Comparison of ENCODE assay signal across 21 cellular contexts in the genomic region with DNA sequence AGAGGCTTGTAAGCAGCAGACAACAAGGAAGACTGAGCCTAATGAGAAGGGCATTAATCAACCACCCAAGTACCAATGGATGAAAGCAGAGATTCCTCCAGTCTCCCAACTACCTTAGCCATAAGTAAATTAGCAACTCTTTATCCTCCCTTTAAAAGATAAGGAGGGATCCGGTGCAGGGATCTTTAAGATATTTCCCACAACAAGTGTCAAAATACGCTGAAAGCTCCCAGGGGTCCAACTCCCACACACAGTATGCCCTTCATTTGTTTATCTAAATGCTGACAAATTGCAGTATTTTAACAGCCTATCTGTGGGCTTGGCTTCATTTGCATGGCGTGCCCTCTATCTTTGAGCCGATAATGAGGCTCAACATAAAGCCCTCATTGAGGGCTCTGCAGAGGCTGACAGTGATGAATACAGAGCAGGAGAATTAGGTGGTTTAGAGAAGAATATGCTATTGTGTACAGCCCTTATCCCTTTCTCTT.
DNase-seq lines count a peak whose midpoint lies in the region; ATAC-seq and TF ChIP-seq lines count a peak whose summit lies in the region.
"Had no signal": no experiment of that assay in that cellular context is flagged by ENCODE, and none has a peak within 500 bp of the region (broad histone marks: within the 10 kb centered on the region; RNA-seq: fewer than 3 reads in every experiment).

No MANE protein-coding gene starts in this region.

- no peak overlapping the region for H3K27ac ChIP-seq in HEK293 (ENCODE audit: extremely low read depth, low read depth, low read length)
- H3K27ac ChIP-seq: brain microvascular endothelial cell, epithelial cell of prostate, foreskin keratinocyte, VCaP had no signal

- H3K4me3 ChIP-seq in HEK293 (ENCODE audit: low read depth, low read length): no peak overlapping the region
- H3K4me3 ChIP-seq: mucosa of descending colon had no signal

- H3K9me3 ChIP-seq in HEK293 (ENCODE audit: control insufficient read depth, insufficient read depth, low read depth, low read length) (no peaks in the 10 kb centered on the region), T-helper 17 cell (ENCODE audit: control insufficient read depth, low read length, poor library complexity, severe bottlenecking) (no peaks in the 10 kb centered on the region)
- H3K9me3 ChIP-seq: mucosa of descending colon had no signal

- peaks cover 7% of the 10 kb centered on the region for H3K4me1 ChIP-seq in HEK293 (ENCODE audit: control insufficient read depth, insufficient read depth, low read length)
- H3K4me1 ChIP-seq: foreskin keratinocyte had no signal

- no peaks in the 10 kb centered on the region for H3K27me3 Mint-ChIP-seq in progenitor cell of endocrine pancreas
- no peaks in the 10 kb centered on the region for H3K27me3 Mint-ChIP-seq in T-helper 17 cell
- H3K27me3 Mint-ChIP-seq: activated CD4-positive, alpha-beta memory T cell treated with anti-CD3 and anti-CD28 coated beads, Interleukin-2, amount 10 ng/mL, durations not matched to agents 7 days and 5 days; stimulated activated naive CD8-positive, alpha-beta T cell treated with anti-CD3 and anti-CD28 coated beads, Interleukin-15, amount 100 ng/mL, for 72 hours had no signal

- CTCF ChIA-PET in HEK293 (lab: Yijun Ruan, JAX): interaction anchor here (0.6 to 1.3 kb wide), 4 partner anchors 18 to 224 kb away, joined by 3 to 4 read pairs (median 3); no protein-coding TSS in a partner anchor

- POLR2A ChIA-PET in HEK293 (lab: Yijun Ruan, JAX): interaction anchor here (0.7 kb wide), 1 partner anchor 18 kb away, joined by 3 read pairs; no protein-coding TSS in a partner anchor

- H3K27ac Mint-ChIP-seq in progenitor cell of endocrine pancreas (peak overlapping the region; percentile 84), T-helper 17 cell (no peak overlapping the region)
- H3K27ac Mint-ChIP-seq: activated CD4-positive, alpha-beta memory T cell treated with anti-CD3 and anti-CD28 coated beads, Interleukin-2, amount 10 ng/mL, durations not matched to agents 7 days and 5 days; activated naive CD4-positive, alpha-beta T cell treated with anti-CD3 and anti-CD28 coated beads, Interleukin-2, amount 50 U/mL, for 72 hours; activated T-cell treated with anti-CD3 and anti-CD28 coated beads, Interleukin-2, amount 50 U/mL, for 24 hours; stimulated activated naive CD8-positive, alpha-beta T cell treated with anti-CD3 and anti-CD28 coated beads, Interleukin-15, amount 100 ng/mL, for 72 hours had no signal

- TF ChIP-seq CTCF in HEK293 (tag by site-specific recombination; IDR thresholded peaks at IDR 0.05) (no peak), progenitor cell of endocrine pancreas (IDR thresholded peaks at IDR 0.05; ENCODE audit: unreplicated experiment) (no peak)

- ATAC-seq in T-helper 17 cell: no peak
- ATAC-seq: activated naive CD4-positive, alpha-beta T cell treated with anti-CD3 and anti-CD28 coated beads, Interleukin-2, amount 50 U/mL, for 72 hours; foreskin keratinocyte; mucosa of descending colon; Right ventricle myocardium inferior; sciatic nerve; stimulated activated naive CD8-positive, alpha-beta T cell treated with anti-CD3 and anti-CD28 coated beads, Interleukin-15, amount 100 ng/mL, for 72 hours had no signal

- peaks cover 8% of the 10 kb centered on the region for H3K36me3 Mint-ChIP-seq in progenitor cell of endocrine pancreas (ENCODE audit: insufficient read depth)
- H3K36me3 Mint-ChIP-seq in T-helper 17 cell (ENCODE audit: low read depth): no peaks in the 10 kb centered on the region
- H3K36me3 Mint-ChIP-seq: activated naive CD4-positive, alpha-beta T cell treated with anti-CD3 and anti-CD28 coated beads, Interleukin-2, amount 50 U/mL, for 72 hours had no signal

- peaks cover 5% of the 10 kb centered on the region for H3K9me3 Mint-ChIP-seq in progenitor cell of endocrine pancreas (ENCODE audit: low read depth)
- H3K9me3 Mint-ChIP-seq: activated CD4-positive, alpha-beta memory T cell treated with anti-CD3 and anti-CD28 coated beads, Interleukin-2, amount 10 ng/mL, durations not matched to agents 7 days and 5 days had no signal

- H3K4me3 Mint-ChIP-seq in progenitor cell of endocrine pancreas (ENCODE audit: low read depth) (no peak overlapping the region), T-helper 17 cell (no peak overlapping the region)
- H3K4me3 Mint-ChIP-seq: activated CD4-positive, alpha-beta memory T cell treated with anti-CD3 and anti-CD28 coated beads, Interleukin-2, amount 10 ng/mL, durations not matched to agents 7 days and 5 days; activated T-cell treated with anti-CD3 and anti-CD28 coated beads, Interleukin-2, amount 50 U/mL, for 24 hours; stimulated activated naive CD8-positive, alpha-beta T cell treated with anti-CD3 and anti-CD28 coated beads, Interleukin-15, amount 100 ng/mL, for 72 hours had no signal

- DNase-seq in NCI-H82 treated with DMSO at 0.1 percent for 48 hours (lab: John Stamatoyannopoulos, UW; ENCODE audit: unreplicated experiment) (peak; percentile 87), hippocampal formation (lab: John Stamatoyannopoulos, UW) (peak; percentile 7 to 46), progenitor cell of endocrine pancreas (ENCODE audit: low spot score, unreplicated experiment) (no peak), T1000 (lab: John Stamatoyannopoulos, UW) (no peak), T-helper 2 cell (no peak), T-helper 17 cell (no peak)
- DNase-seq: activated CD4-positive, alpha-beta memory T cell treated with anti-CD3 and anti-CD28 coated beads, Interleukin-2, amount 10 ng/mL, durations not matched to agents 7 days and 5 days; activated T-cell treated with anti-CD3 and anti-CD28 coated beads, Interleukin-2, amount 50 U/mL, for 24 hours; brain microvascular endothelial cell; cortex of kidney; foreskin keratinocyte; mucosa of descending colon; NCI-H1092 treated with DMSO at 0.1 percent for 48 hours; occipital lobe; stimulated activated naive CD8-positive, alpha-beta T cell treated with anti-CD3 and anti-CD28 coated beads, Interleukin-15, amount 100 ng/mL, for 72 hours had no signal

- H3K36me3 ChIP-seq in HEK293 (ENCODE audit: control insufficient read depth in 2 of 2, insufficient read depth in 1 of 2, low read length in 2 of 2): no peaks in the 10 kb centered on the region
- H3K36me3 ChIP-seq: brain microvascular endothelial cell had no signal

- H3K4me1 Mint-ChIP-seq in progenitor cell of endocrine pancreas (ENCODE audit: low read depth) (peaks cover 48% of the 10 kb centered on the region), T-helper 17 cell (no peaks in the 10 kb centered on the region)
- H3K4me1 Mint-ChIP-seq: activated CD4-positive, alpha-beta memory T cell treated with anti-CD3 and anti-CD28 coated beads, Interleukin-2, amount 10 ng/mL, durations not matched to agents 7 days and 5 days; stimulated activated naive CD8-positive, alpha-beta T cell treated with anti-CD3 and anti-CD28 coated beads, Interleukin-15, amount 100 ng/mL, for 72 hours had no signal

TF ChIP-seq in HEK293, 187 proteins besides CTCF, POLR2A, EP300 and RAD21:
- TF ChIP-seq ZNF266 (tag by site-specific recombination; IDR thresholded peaks at IDR 0.05; ENCODE audit: low read depth): no peak
- TF ChIP-seq ZNF561 (tag by site-specific recombination; IDR thresholded peaks at IDR 0.05; ENCODE audit: borderline replicate concordance): no peak
- no peak for TF ChIP-seq ZNF677 (tag by site-specific recombination; IDR thresholded peaks at IDR 0.05)
- peak; percentile 73 for TF ChIP-seq WT1 (tag by site-specific recombination; IDR thresholded peaks at IDR 0.05)

Comparison
In these comparisons a context has a peak if more than half of its experiments do, and no peak if none do; other contexts are left out.
1. DNase-seq: peak in NCI-H82 treated with DMSO at 0.1 percent for 48 hours (single experiment) and hippocampal formation (2 of 2); none in progenitor cell of endocrine pancreas (single experiment), T1000 (single experiment), T-helper 2 cell (0 of 5) and T-helper 17 cell (0 of 3).